In the genomic region with DNA sequence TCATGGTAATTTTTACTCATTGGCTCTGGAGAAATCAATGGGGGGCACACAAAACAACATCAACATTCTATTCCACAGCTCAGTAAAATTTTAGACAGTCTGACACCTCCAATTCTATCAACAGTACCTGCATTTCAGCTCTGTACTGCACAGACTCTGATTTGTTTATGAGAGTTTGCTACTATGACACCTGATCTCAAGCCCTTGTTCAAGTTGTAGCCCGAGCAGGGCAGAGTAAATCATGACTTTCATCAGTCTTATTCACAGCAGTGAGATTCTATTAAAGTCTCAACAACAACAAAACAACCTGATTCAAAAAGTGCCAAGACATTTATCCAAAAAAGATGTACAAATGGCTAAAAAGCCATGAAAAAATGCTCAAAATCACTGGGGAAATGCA, we compare ENCODE assay signal across 37 cellular contexts.
"Had no signal": no experiment of that assay in that cellular context is flagged by ENCODE, and none has a peak within 500 bp of the region (broad histone marks: within the 10 kb centered on the region; RNA-seq: fewer than 3 reads in every experiment).

No MANE protein-coding gene starts in this region.

- H3K9me3 ChIP-seq: ascending aorta had no signal

- H3K4me3 Mint-ChIP-seq: activated B cell treated with CpG ODN at 0.5 μM for 24 hours; activated CD4-positive, alpha-beta memory T cell treated with anti-CD3 and anti-CD28 coated beads for 36 hours; activated CD4-positive, alpha-beta T cell treated with anti-CD3 and anti-CD28 coated beads, Interleukin-2, amount 10 ng/mL, durations not matched to agents 24 days and 14 days; activated CD8-positive, alpha-beta T cell treated with anti-CD3 and anti-CD28 coated beads for 36 hours; activated naive CD4-positive, alpha-beta T cell treated with anti-CD3 and anti-CD28 coated beads, Interleukin-2, amount 10 ng/mL, durations not matched to agents 7 days and 5 days; activated naive CD4-positive, alpha-beta T cell treated with anti-CD3 and anti-CD28 coated beads, Interleukin-2, amount 50 U/mL, for 24 hours; activated naive CD8-positive, alpha-beta T cell; activated naive CD8-positive, alpha-beta T cell treated with anti-CD3 and anti-CD28 coated beads, Interleukin-2, amount 10 ng/mL, durations not matched to agents 7 days and 5 days; activated naive CD8-positive, alpha-beta T cell treated with anti-CD3 and anti-CD28 coated beads, Interleukin-2, amount 50 U/mL, for 24 hours; activated T-cell treated with anti-CD3 and anti-CD28 coated beads, Interleukin-2, amount 50 U/mL, for 4 hours; activated T-cell treated with anti-CD3 and anti-CD28 coated beads, Interleukin-2, amount 50 U/mL, for 72 hours; activated T-helper 1 cell treated with anti-CD3 and anti-CD28 coated beads, Interleukin-12 subunit alpha, Interleukin-12 subunit beta, Interleukin-2, Interleukin-4 antibody, amounts not matched to agents 30 ng/mL and 10 ng/mL and 1 ng/mL, durations not matched to agents 14 hours and 24 hours and 36 hours; brain; central memory CD8-positive, alpha-beta T cell; T-helper 1 cell treated with Interleukin-12 subunit alpha and Interleukin-12 subunit beta and Interleukin-4 antibody, amounts not matched to agents 30 μg/mL and 1 μg/mL, for 36 hours; T-helper 2 cell treated with Interferon-gamma antibody and Interleukin-4, amounts not matched to agents 5 μg/mL and 100 μg/mL, for 36 hours had no signal

- H3K4me1 Mint-ChIP-seq: activated B cell treated with CpG ODN at 0.5 μM for 24 hours; activated CD4-positive, alpha-beta T cell treated with anti-CD3 and anti-CD28 coated beads, Interleukin-2, amount 10 ng/mL, durations not matched to agents 24 days and 14 days; activated naive CD4-positive, alpha-beta T cell treated with anti-CD3 and anti-CD28 coated beads, Interleukin-2, amount 10 ng/mL, durations not matched to agents 7 days and 5 days; brain; central memory CD8-positive, alpha-beta T cell had no signal

- H3K4me1 ChIP-seq: ascending aorta had no signal

- H3K27me3 Mint-ChIP-seq: activated CD4-positive, alpha-beta memory T cell treated with anti-CD3 and anti-CD28 coated beads for 36 hours; activated CD4-positive, alpha-beta T cell treated with anti-CD3 and anti-CD28 coated beads, Interleukin-2, amount 10 ng/mL, durations not matched to agents 24 days and 14 days; activated CD8-positive, alpha-beta T cell treated with anti-CD3 and anti-CD28 coated beads for 36 hours; activated naive CD4-positive, alpha-beta T cell treated with anti-CD3 and anti-CD28 coated beads, Interleukin-2, amount 10 ng/mL, durations not matched to agents 7 days and 5 days; activated naive CD4-positive, alpha-beta T cell treated with anti-CD3 and anti-CD28 coated beads, Interleukin-2, amount 50 U/mL, for 24 hours; activated naive CD8-positive, alpha-beta T cell; activated naive CD8-positive, alpha-beta T cell treated with anti-CD3 and anti-CD28 coated beads, Interleukin-2, amount 10 ng/mL, durations not matched to agents 7 days and 5 days had no signal

- H3K27me3 ChIP-seq: ascending aorta, cardiac muscle cell had no signal

- H3K27ac ChIP-seq: ascending aorta, cardiac muscle cell, VCaP had no signal

- DNase-seq: activated B cell treated with CpG ODN at 0.5 μM for 24 hours; activated CD4-positive, alpha-beta memory T cell treated with anti-CD3 and anti-CD28 coated beads for 36 hours; activated CD4-positive, alpha-beta T cell treated with anti-CD3 and anti-CD28 coated beads for 4 hours; activated CD4-positive, alpha-beta T cell treated with anti-CD3 and anti-CD28 coated beads, Interleukin-2, amount 10 ng/mL, durations not matched to agents 24 days and 14 days; activated CD4-positive, alpha-beta T cell treated with anti-CD3 and anti-CD28 coated beads, Interleukin-2, amount 50 U/mL, for 1 hour; activated CD4-positive, alpha-beta T cell treated with anti-CD3 and anti-CD28 coated beads, Interleukin-2, amount 50 U/mL, for 4 hours; activated CD4-positive, CD25-positive, alpha-beta regulatory T cell treated with anti-CD3 and anti-CD28 coated beads, Interleukin-2, amount 50 U/mL, for 72 hours; activated CD8-positive, alpha-beta memory T cell treated with anti-CD3 and anti-CD28 coated beads, Interleukin-2, amount 50 U/mL, for 4 hours; activated CD8-positive, alpha-beta T cell treated with anti-CD3 and anti-CD28 coated beads for 36 hours; activated effector memory CD4-positive, alpha-beta T cell treated with Interleukin-2 at 50 U/mL for 16 hours; activated gamma-delta T cell; activated naive CD4-positive, alpha-beta T cell treated with anti-CD3 and anti-CD28 coated beads, Interleukin-2, amount 10 ng/mL, durations not matched to agents 7 days and 5 days; activated naive CD4-positive, alpha-beta T cell treated with Interleukin-2 at 50 U/mL for 16 hours; activated naive CD8-positive, alpha-beta T cell treated with anti-CD3 and anti-CD28 coated beads, Interleukin-2, amount 10 ng/mL, durations not matched to agents 7 days and 5 days; activated naive CD8-positive, alpha-beta T cell treated with anti-CD3 and anti-CD28 coated beads, Interleukin-2, amount 50 U/mL, for 24 hours; activated T-cell treated with anti-CD3 and anti-CD28 coated beads for 4 hours; activated T-cell treated with anti-CD3 and anti-CD28 coated beads, Interleukin-2, amount 50 U/mL, for 1 hour; activated T-cell treated with anti-CD3 and anti-CD28 coated beads, Interleukin-2, amount 50 U/mL, for 4 hours; activated T-cell treated with anti-CD3 and anti-CD28 coated beads, Interleukin-2, amount 50 U/mL, for 72 hours; amygdala; anterior cingulate cortex; caudate nucleus; cerebellar nuclear complex; T-helper 1 cell; T-helper 2 cell; T-helper 9 cell had no signal

- H3K9me3 Mint-ChIP-seq: activated B cell treated with CpG ODN at 0.5 μM for 24 hours; activated CD4-positive, alpha-beta memory T cell treated with anti-CD3 and anti-CD28 coated beads for 36 hours; activated naive CD4-positive, alpha-beta T cell treated with anti-CD3 and anti-CD28 coated beads, Interleukin-2, amount 10 ng/mL, durations not matched to agents 7 days and 5 days; activated naive CD4-positive, alpha-beta T cell treated with anti-CD3 and anti-CD28 coated beads, Interleukin-2, amount 50 U/mL, for 24 hours; activated naive CD8-positive, alpha-beta T cell treated with anti-CD3 and anti-CD28 coated beads, Interleukin-2, amount 50 U/mL, for 24 hours; activated T-cell treated with anti-CD3 and anti-CD28 coated beads, Interleukin-2, amount 50 U/mL, for 4 hours; activated T-cell treated with anti-CD3 and anti-CD28 coated beads, Interleukin-2, amount 50 U/mL, for 72 hours; activated T-helper 2 cell treated with anti-CD3 and anti-CD28 coated beads, Interferon-gamma antibody, Interleukin-2, Interleukin-4, amounts not matched to agents 10 μg/mL and 5 μg/mL and 100 μg/mL, durations not matched to agents 14 hours and 24 hours and 36 hours; central memory CD8-positive, alpha-beta T cell had no signal

- H3K36me3 Mint-ChIP-seq: activated CD4-positive, alpha-beta memory T cell treated with anti-CD3 and anti-CD28 coated beads for 36 hours; activated naive CD4-positive, alpha-beta T cell treated with anti-CD3 and anti-CD28 coated beads, Interleukin-2, amount 10 ng/mL, durations not matched to agents 7 days and 5 days; activated naive CD4-positive, alpha-beta T cell treated with anti-CD3 and anti-CD28 coated beads, Interleukin-2, amount 50 U/mL, for 24 hours; activated naive CD8-positive, alpha-beta T cell; activated naive CD8-positive, alpha-beta T cell treated with anti-CD3 and anti-CD28 coated beads, Interleukin-2, amount 10 ng/mL, durations not matched to agents 7 days and 5 days; brain had no signal

- H3K4me3 ChIP-seq: ascending aorta, cardiac muscle cell had no signal

- ATAC-seq: activated CD8-positive, alpha-beta T cell treated with anti-CD3 and anti-CD28 coated beads for 36 hours; activated naive CD8-positive, alpha-beta T cell treated with anti-CD3 and anti-CD28 coated beads, Interleukin-2, amount 50 U/mL, for 24 hours; activated T-cell treated with anti-CD3 and anti-CD28 coated beads, Interleukin-2, amount 50 U/mL, for 4 hours; activated T-cell treated with anti-CD3 and anti-CD28 coated beads, Interleukin-2, amount 50 U/mL, for 72 hours had no signal

- H3K36me3 ChIP-seq: ascending aorta, cardiac muscle cell had no signal

- H3K27ac Mint-ChIP-seq: activated B cell treated with CpG ODN at 0.5 μM for 24 hours; activated CD4-positive, alpha-beta memory T cell treated with anti-CD3 and anti-CD28 coated beads for 36 hours; activated CD4-positive, alpha-beta T cell treated with anti-CD3 and anti-CD28 coated beads, Interleukin-2, amount 10 ng/mL, durations not matched to agents 24 days and 14 days; activated CD8-positive, alpha-beta T cell treated with anti-CD3 and anti-CD28 coated beads for 36 hours; activated naive CD4-positive, alpha-beta T cell treated with anti-CD3 and anti-CD28 coated beads, Interleukin-2, amount 10 ng/mL, durations not matched to agents 7 days and 5 days; activated naive CD4-positive, alpha-beta T cell treated with anti-CD3 and anti-CD28 coated beads, Interleukin-2, amount 50 U/mL, for 24 hours; activated naive CD8-positive, alpha-beta T cell; activated naive CD8-positive, alpha-beta T cell treated with anti-CD3 and anti-CD28 coated beads, Interleukin-2, amount 10 ng/mL, durations not matched to agents 7 days and 5 days; activated naive CD8-positive, alpha-beta T cell treated with anti-CD3 and anti-CD28 coated beads, Interleukin-2, amount 50 U/mL, for 24 hours; activated T-cell treated with anti-CD3 and anti-CD28 coated beads, Interleukin-2, amount 50 U/mL, for 72 hours; activated T-helper 1 cell treated with anti-CD3 and anti-CD28 coated beads, Interleukin-12 subunit alpha, Interleukin-12 subunit beta, Interleukin-2, Interleukin-4 antibody, amounts not matched to agents 30 ng/mL and 10 ng/mL and 1 ng/mL, durations not matched to agents 14 hours and 24 hours and 36 hours; activated T-helper 2 cell treated with anti-CD3 and anti-CD28 coated beads, Interferon-gamma antibody, Interleukin-2, Interleukin-4, amounts not matched to agents 10 μg/mL and 5 μg/mL and 100 μg/mL, durations not matched to agents 14 hours and 24 hours and 36 hours; brain; T-helper 1 cell treated with Interleukin-12 subunit alpha and Interleukin-12 subunit beta and Interleukin-4 antibody, amounts not matched to agents 30 μg/mL and 1 μg/mL, for 36 hours; T-helper 2 cell treated with Interferon-gamma antibody and Interleukin-4, amounts not matched to agents 5 μg/mL and 100 μg/mL, for 36 hours had no signal
